Comparison of ENCODE assay signal across 8 cellular contexts in the genomic region with DNA sequence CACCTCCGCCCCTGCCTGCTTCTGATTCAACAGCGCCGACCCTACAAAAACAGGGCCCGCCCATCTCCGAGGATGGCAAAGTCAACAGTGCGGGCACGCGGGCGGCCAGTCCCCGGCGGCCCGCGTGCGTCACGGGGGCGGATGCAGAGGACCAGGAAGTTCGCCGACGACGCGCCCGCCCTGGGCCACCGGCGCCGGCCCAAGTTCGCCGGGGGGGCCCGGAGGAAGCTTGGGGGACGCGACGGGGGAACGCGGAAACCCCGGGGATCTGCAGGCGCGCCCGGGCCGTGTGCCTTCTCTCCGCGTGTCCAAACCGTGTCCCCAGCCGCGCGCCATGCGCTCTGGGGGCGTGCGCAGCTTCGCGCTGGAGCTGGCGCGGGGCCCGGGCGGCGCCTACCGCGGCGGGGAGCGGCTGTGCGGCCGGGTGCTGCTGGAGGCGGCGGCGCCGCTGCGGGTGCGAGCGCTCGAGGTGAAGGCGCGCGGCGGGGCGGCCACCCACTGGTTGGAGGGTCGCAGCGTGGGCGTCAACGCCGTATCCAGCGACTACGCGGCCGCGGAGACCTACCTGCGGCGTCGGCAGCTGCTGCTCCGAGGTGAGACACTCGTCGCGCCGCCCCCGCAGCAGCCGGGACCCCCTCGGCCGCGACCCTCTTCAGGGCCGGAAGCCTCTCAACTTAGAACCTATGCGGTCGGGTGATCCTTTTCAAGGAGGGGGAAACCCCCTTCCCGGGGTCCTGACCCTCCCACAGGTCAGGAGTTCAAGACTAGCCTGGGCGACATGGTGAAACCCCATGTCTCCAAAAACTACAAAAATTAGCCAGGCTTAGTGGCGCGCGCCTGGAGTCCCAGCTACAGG. TPM values are rescaled to one million over a fixed set of nuclear protein-coding genes. Genes with fewer than 3 reads are reported as not detected.
DNase-seq lines count a peak whose midpoint lies in the region; ATAC-seq and TF ChIP-seq lines count a peak whose summit lies in the region.

No MANE protein-coding gene starts in this region.

- TF ChIP-seq CTCF in heart right ventricle (IDR thresholded peaks at IDR 0.05) (no peak), prostate gland (IDR thresholded peaks at IDR 0.05) (peak in 1 of 4 experiments; percentile 8)

- ATAC-seq in GM21515 (IDR thresholded peaks at IDR 0.05; ENCODE audit: unreplicated experiment) (peak; percentile 53), heart right ventricle (peak; percentile 80 to 92 (median 88))

- peak overlapping the region; percentile 87 for H3K9ac ChIP-seq in adipocyte (ENCODE audit: low read length)

- peak overlapping the region; percentile 82 for H3K4me3 ChIP-seq in adipocyte (ENCODE audit: low read length)
- H3K4me3 ChIP-seq in heart right ventricle = peak overlapping the region; percentile 55 to 88 (median 74)
- peak overlapping the region; percentile 55 to 71 for H3K4me3 ChIP-seq in prostate gland
- peak overlapping the region; percentile 89 for H3K4me3 ChIP-seq in urinary bladder (ENCODE audit: low read depth, low read length)

- intact Hi-C loops in heart right ventricle (cut with DNase I) = no loop called here
- intact Hi-C loops in prostate gland (cut with DNase I) = loop anchor here (10.0 kb wide), 1 partner anchor 154 kb away; a partner anchor contains a TSS

- H3K9me3 ChIP-seq in adipocyte (ENCODE audit: control insufficient read depth, low read length) (no peaks in the 10 kb centered on the region), heart right ventricle (no peaks in the 10 kb centered on the region), prostate gland (no peaks in the 10 kb centered on the region)

- H3K27ac ChIP-seq in heart right ventricle (peak overlapping the region; percentile 80 to 96 (median 92)), prostate gland (peak overlapping the region; percentile 83 to 86), urinary bladder (ENCODE audit: low read depth) (peak overlapping the region; percentile 90)

- TF ChIP-seq POLR2A in prostate gland (IDR thresholded peaks at IDR 0.05) = peak; percentile 79

- DNase-seq in D341Med (ENCODE audit: low spot score) = peak; percentile 91
- DNase-seq in LoVo (ENCODE audit: low spot score) = peak; percentile 91
- peak; percentile 89 for DNase-seq in SW480 (ENCODE audit: low spot score)
- peak; percentile 95 for DNase-seq in adipocyte (ENCODE audit: low read depth)
- peak; percentile 87 to 90 for DNase-seq in heart right ventricle
- peak; percentile 93 for DNase-seq in prostate gland (ENCODE audit: low spot score)

- H3K4me1 ChIP-seq in adipocyte (ENCODE audit: control insufficient read depth, insufficient read depth, low read length) (peaks cover 7% of the 10 kb centered on the region), heart right ventricle (peaks cover 0 to 31% (median 16%) of the 10 kb centered on the region in 9 donors), prostate gland (replicated peaks) (no peaks in the 10 kb centered on the region), urinary bladder (ENCODE audit: insufficient read depth) (no peaks in the 10 kb centered on the region)

- no peaks in the 10 kb centered on the region for H3K27me3 ChIP-seq in adipocyte (replicated peaks; ENCODE audit: control insufficient read depth, insufficient read depth, low read length)
- H3K27me3 ChIP-seq in heart right ventricle = peaks cover 0 to 10% (median 0%) of the 10 kb centered on the region in 7 donors
- H3K27me3 ChIP-seq in prostate gland (replicated peaks; ENCODE audit: insufficient read depth) = no peaks in the 10 kb centered on the region

- no peaks in the 10 kb centered on the region for H3K36me3 ChIP-seq in adipocyte (ENCODE audit: control insufficient read depth, insufficient read depth, low read length, severe bottlenecking)
- peaks cover 0 to 8% (median 0%) of the 10 kb centered on the region in 9 donors for H3K36me3 ChIP-seq in heart right ventricle
- no peaks in the 10 kb centered on the region for H3K36me3 ChIP-seq in prostate gland
- H3K36me3 ChIP-seq in urinary bladder (ENCODE audit: insufficient read depth) = no peaks in the 10 kb centered on the region

- WGBS in heart right ventricle, 2 donors = 1 to 2% methylated on average over 88 to 104 of the region's 104 CpGs
- 0% methylated on average over 63 of the region's 104 CpGs for WGBS in prostate gland
- WGBS in urinary bladder = under 1% methylated on average over 104 of the region's 104 CpGs

RNA-seq across cellular contexts. Expression of a gene that starts 6.8 kb away (rescaled TPM):
- 10 to 100 TPM in 5 of 10 donors, 1 to 10 TPM in 5; 4.8 to 22.4 (median 10.0) TPM for total RNA-seq in heart right ventricle
- polyA plus RNA-seq in heart right ventricle = 10 to 100 TPM; 19.3 to 45.5 TPM
- total RNA-seq in prostate gland = 10 to 100 TPM; 57.1 to 75.9 TPM
- total RNA-seq in urinary bladder = 7.5 TPM
- polyA plus RNA-seq in urinary bladder = 38.0 TPM

RNA-seq across cellular contexts. Expression of a gene that starts 34.3 kb away (rescaled TPM):
- total RNA-seq in heart right ventricle = under 1 TPM in 1 of 10 donors, not detected in 9; 0.72 TPM
- polyA plus RNA-seq in heart right ventricle = not detected
- 1 to 10 TPM in 1 of 2 donors, under 1 TPM in 1; 0.36 to 5.6 TPM for total RNA-seq in prostate gland
- 0.79 TPM for total RNA-seq in urinary bladder
- polyA plus RNA-seq in urinary bladder = 0.24 TPM

Comparison
In these comparisons a context has a peak if more than half of its experiments do, and no peak if none do; other contexts are left out.
1. Peak in every context shown above with its lines: DNase-seq, ATAC-seq, H3K4me3 ChIP-seq and H3K27ac ChIP-seq.